ENCODE assay signal across 24 cellular contexts in the genomic region with DNA sequence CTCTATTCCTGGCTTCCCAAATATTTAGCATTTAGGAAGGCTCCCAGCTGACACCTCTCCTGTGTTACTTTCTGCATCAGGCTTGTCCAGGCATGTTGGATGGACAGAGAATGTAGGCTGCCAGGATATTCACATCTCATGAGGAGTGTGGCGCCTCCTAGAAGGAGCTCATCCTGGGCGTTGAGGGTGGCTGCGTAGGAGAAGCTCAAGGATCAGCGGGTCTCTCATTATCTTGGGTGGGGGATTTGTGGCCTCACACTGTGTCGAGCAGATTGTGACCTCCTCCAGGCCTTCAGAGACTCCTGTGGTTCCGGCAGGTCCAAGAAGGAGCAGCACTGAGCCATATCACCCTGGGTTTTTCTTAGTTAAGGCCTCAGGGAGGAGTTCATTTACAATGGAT. TPM values are rescaled to one million over a fixed set of nuclear protein-coding genes. Genes with fewer than 3 reads are reported as not detected.
DNase-seq lines count a peak whose midpoint lies in the region; ATAC-seq and TF ChIP-seq lines count a peak whose summit lies in the region.
"Had no signal": no experiment of that assay in that cellular context is flagged by ENCODE, and none has a peak within 500 bp of the region (broad histone marks: within the 10 kb centered on the region; RNA-seq: fewer than 3 reads in every experiment).

No MANE protein-coding gene starts in this region.

- no peak overlapping the region for H3K27ac Mint-ChIP-seq in stimulated activated memory B cell treated with anti-CD40 and anti-IgM and Interleukin-4, amounts not matched to agents 10 μg/mL and 1 μg/mL and 100 μg/mL, for 72 hours
- H3K27ac Mint-ChIP-seq: activated naive CD8-positive, alpha-beta T cell; activated T-helper 2 cell treated with anti-CD3 and anti-CD28 coated beads, Interferon-gamma antibody, Interleukin-2, Interleukin-4, amounts not matched to agents 10 μg/mL and 5 μg/mL and 100 μg/mL, durations not matched to agents 14 hours and 24 hours and 36 hours; CD4-positive, alpha-beta T cell; HFFc6; progenitor cell of endocrine pancreas; stimulated activated effector memory CD8-positive, alpha-beta T cell treated with anti-CD3 and anti-CD28 coated beads, Interleukin-12 subunit alpha, Interleukin-12 subunit beta, amount 100 ng/mL, for 72 hours; T-helper 17 cell had no signal

- H3K4me3 ChIP-seq in iPS-20b (ENCODE audit: low read length) (0 out of 2 replicates have a peak overlapping the region, but pooled peaks have one; percentile 18), smooth muscle cell (no peak overlapping the region)
- H3K4me3 ChIP-seq: esophagus squamous epithelium, SK-N-MC, suprapubic skin had no signal

- H3K4me1 Mint-ChIP-seq in stimulated activated memory B cell treated with anti-CD40 and anti-IgM and Interleukin-4, amounts not matched to agents 10 μg/mL and 1 μg/mL and 100 μg/mL, for 72 hours: no peaks in the 10 kb centered on the region
- H3K4me1 Mint-ChIP-seq: stimulated activated effector memory CD8-positive, alpha-beta T cell treated with anti-CD3 and anti-CD28 coated beads, Interleukin-12 subunit alpha, Interleukin-12 subunit beta, amount 100 ng/mL, for 72 hours had no signal

- no peak for ATAC-seq in HG03025 (IDR thresholded peaks at IDR 0.05; ENCODE audit: low FRiP score, unreplicated experiment)
- ATAC-seq in stimulated activated memory B cell treated with anti-CD40 and anti-IgM and Interleukin-4, amounts not matched to agents 10 μg/mL and 1 μg/mL and 100 μg/mL, for 72 hours: no peak
- ATAC-seq: left colon; stimulated activated effector memory CD8-positive, alpha-beta T cell treated with anti-CD3 and anti-CD28 coated beads, Interleukin-12 subunit alpha, Interleukin-12 subunit beta, amount 100 ng/mL, for 72 hours; T-helper 17 cell had no signal

- H3K4me1 ChIP-seq in iPS-20b (ENCODE audit: insufficient read depth, low read length) (peaks cover 41% of the 10 kb centered on the region), smooth muscle cell (ENCODE audit: low read depth) (peaks cover 22% of the 10 kb centered on the region)

- peak; percentile 27 for DNase-seq in DMS 273 (lab: John Stamatoyannopoulos, UW; ENCODE audit: unreplicated experiment)
- no peak for DNase-seq in DMS 273 treated with DMSO at 0.1 percent for 48 hours (lab: John Stamatoyannopoulos, UW)
- DNase-seq in smooth muscle cell (lab: John Stamatoyannopoulos, UW; ENCODE audit: unreplicated experiment): no peak
- DNase-seq in glomerular visceral epithelial cell (ENCODE audit: extremely low spot score): no peak
- DNase-seq: activated CD4-positive, alpha-beta T cell treated with anti-CD3 and anti-CD28 coated beads, Interleukin-2, amount 50 U/mL, for 1 hour; CD4-positive, alpha-beta T cell; effector memory CD4-positive, alpha-beta T cell; esophagus squamous epithelium; HFFc6; left colon; NCI-H1105 treated with DMSO at 0.1 percent for 48 hours; stimulated activated CD4-positive, alpha-beta T cell treated with anti-CD3 and anti-CD28 coated beads, Interleukin-1b, Interleukin-23, amount 100 ng/mL, for 48 hours; T-helper 17 cell had no signal

- H3F3A ChIP-seq in smooth muscle cell (ENCODE audit: low read depth): no peaks in the 10 kb centered on the region

- H3K27me3 Mint-ChIP-seq in stimulated activated memory B cell treated with anti-CD40 and anti-IgM and Interleukin-4, amounts not matched to agents 10 μg/mL and 1 μg/mL and 100 μg/mL, for 72 hours: peaks cover 15% of the 10 kb centered on the region
- H3K27me3 Mint-ChIP-seq: activated naive CD8-positive, alpha-beta T cell; T-helper 17 cell had no signal

- H3K36me3 ChIP-seq in iPS-20b (ENCODE audit: insufficient read depth, low read depth, low read length): no peaks in the 10 kb centered on the region
- no peaks in the 10 kb centered on the region for H3K36me3 ChIP-seq in smooth muscle cell (ENCODE audit: low read depth)
- H3K36me3 ChIP-seq: esophagus squamous epithelium, suprapubic skin had no signal

- H3K79me2 ChIP-seq in smooth muscle cell (ENCODE audit: low read depth): no peaks in the 10 kb centered on the region

- no peaks in the 10 kb centered on the region; the same call in 1 of the 2 replicates for H3K27me3 ChIP-seq in iPS-20b (ENCODE audit: insufficient read depth, low read length)
- no peaks in the 10 kb centered on the region for H3K27me3 ChIP-seq in smooth muscle cell (ENCODE audit: low read depth)
- H3K27me3 ChIP-seq: esophagus squamous epithelium, suprapubic skin had no signal

- no peaks in the 10 kb centered on the region for H4K20me1 ChIP-seq in smooth muscle cell (ENCODE audit: low read depth)

- H3K9me3 Mint-ChIP-seq in stimulated activated memory B cell treated with anti-CD40 and anti-IgM and Interleukin-4, amounts not matched to agents 10 μg/mL and 1 μg/mL and 100 μg/mL, for 72 hours: no peaks in the 10 kb centered on the region
- H3K9me3 Mint-ChIP-seq: activated T-helper 2 cell treated with anti-CD3 and anti-CD28 coated beads, Interferon-gamma antibody, Interleukin-2, Interleukin-4, amounts not matched to agents 10 μg/mL and 5 μg/mL and 100 μg/mL, durations not matched to agents 14 hours and 24 hours and 36 hours; CD4-positive, alpha-beta T cell; HFFc6; stimulated activated effector memory CD8-positive, alpha-beta T cell treated with anti-CD3 and anti-CD28 coated beads, Interleukin-12 subunit alpha, Interleukin-12 subunit beta, amount 100 ng/mL, for 72 hours had no signal

- peak overlapping the region; percentile 48 for H2AFZ ChIP-seq in smooth muscle cell (ENCODE audit: low read depth)

- no peak for TF ChIP-seq CTCF in smooth muscle cell (IDR thresholded peaks at IDR 0.05; ENCODE audit: borderline replicate concordance, insufficient read depth, poor library complexity, severe bottlenecking)

- H3K4me3 Mint-ChIP-seq in stimulated activated memory B cell treated with anti-CD40 and anti-IgM and Interleukin-4, amounts not matched to agents 10 μg/mL and 1 μg/mL and 100 μg/mL, for 72 hours: no peak overlapping the region
- H3K4me3 Mint-ChIP-seq: activated naive CD8-positive, alpha-beta T cell; CD4-positive, alpha-beta T cell; HFFc6; stimulated activated effector memory CD8-positive, alpha-beta T cell treated with anti-CD3 and anti-CD28 coated beads, Interleukin-12 subunit alpha, Interleukin-12 subunit beta, amount 100 ng/mL, for 72 hours; T-helper 17 cell had no signal

- peak overlapping the region; percentile 42; the same call in 1 of the 2 replicates for H3K9ac ChIP-seq in iPS-20b (ENCODE audit: low read depth, low read length)
- H3K9ac ChIP-seq in smooth muscle cell (ENCODE audit: low read depth): peak overlapping the region; percentile 68

- H3K9me3 ChIP-seq in iPS-20b (ENCODE audit: insufficient read depth, low read depth, low read length) (no peaks in the 10 kb centered on the region), smooth muscle cell (replicated peaks; ENCODE audit: low read depth) (no peaks in the 10 kb centered on the region)
- H3K9me3 ChIP-seq: esophagus squamous epithelium, suprapubic skin had no signal

- no peaks in the 10 kb centered on the region for H3K36me3 Mint-ChIP-seq in stimulated activated memory B cell treated with anti-CD40 and anti-IgM and Interleukin-4, amounts not matched to agents 10 μg/mL and 1 μg/mL and 100 μg/mL, for 72 hours
- H3K36me3 Mint-ChIP-seq: activated naive CD8-positive, alpha-beta T cell; stimulated activated effector memory CD8-positive, alpha-beta T cell treated with anti-CD3 and anti-CD28 coated beads, Interleukin-12 subunit alpha, Interleukin-12 subunit beta, amount 100 ng/mL, for 72 hours had no signal

- H3K4me2 ChIP-seq in smooth muscle cell: peak overlapping the region; percentile 47

- WGBS in smooth muscle cell (ENCODE audit: low lambda C conversion rate): 52% methylated on average over 6 of the region's 6 CpGs

- peak overlapping the region; percentile 42 for H3K27ac ChIP-seq in angular gyrus (ENCODE audit: low read depth, low read length)
- H3K27ac ChIP-seq in iPS-20b (ENCODE audit: low read length): no peak overlapping the region
- H3K27ac ChIP-seq in smooth muscle cell (ENCODE audit: low read depth): peak overlapping the region; percentile 81
- H3K27ac ChIP-seq: 22Rv1, esophagus squamous epithelium, SK-N-MC, suprapubic skin had no signal

RNA-seq across cellular contexts. Expression of gene COBL, which starts 8.6 kb away (rescaled TPM):
- 2.5 and 2.8 TPM in 2 replicates for total RNA-seq in smooth muscle cell
- 0.47 and 0.97 TPM in 2 replicates for polyA plus RNA-seq in smooth muscle cell
- total RNA-seq: activated T-helper 2 cell treated with anti-CD3 and anti-CD28 coated beads, Interferon-gamma antibody, Interleukin-2, Interleukin-4, amounts not matched to agents 10 μg/mL and 5 μg/mL and 100 μg/mL, durations not matched to agents 14 hours and 24 hours and 36 hours; CD4-positive, alpha-beta T cell; HFFc6; T-helper 17 cell had no signal
